Comparison of ENCODE assay signal across 8 cellular contexts in the genomic region with DNA sequence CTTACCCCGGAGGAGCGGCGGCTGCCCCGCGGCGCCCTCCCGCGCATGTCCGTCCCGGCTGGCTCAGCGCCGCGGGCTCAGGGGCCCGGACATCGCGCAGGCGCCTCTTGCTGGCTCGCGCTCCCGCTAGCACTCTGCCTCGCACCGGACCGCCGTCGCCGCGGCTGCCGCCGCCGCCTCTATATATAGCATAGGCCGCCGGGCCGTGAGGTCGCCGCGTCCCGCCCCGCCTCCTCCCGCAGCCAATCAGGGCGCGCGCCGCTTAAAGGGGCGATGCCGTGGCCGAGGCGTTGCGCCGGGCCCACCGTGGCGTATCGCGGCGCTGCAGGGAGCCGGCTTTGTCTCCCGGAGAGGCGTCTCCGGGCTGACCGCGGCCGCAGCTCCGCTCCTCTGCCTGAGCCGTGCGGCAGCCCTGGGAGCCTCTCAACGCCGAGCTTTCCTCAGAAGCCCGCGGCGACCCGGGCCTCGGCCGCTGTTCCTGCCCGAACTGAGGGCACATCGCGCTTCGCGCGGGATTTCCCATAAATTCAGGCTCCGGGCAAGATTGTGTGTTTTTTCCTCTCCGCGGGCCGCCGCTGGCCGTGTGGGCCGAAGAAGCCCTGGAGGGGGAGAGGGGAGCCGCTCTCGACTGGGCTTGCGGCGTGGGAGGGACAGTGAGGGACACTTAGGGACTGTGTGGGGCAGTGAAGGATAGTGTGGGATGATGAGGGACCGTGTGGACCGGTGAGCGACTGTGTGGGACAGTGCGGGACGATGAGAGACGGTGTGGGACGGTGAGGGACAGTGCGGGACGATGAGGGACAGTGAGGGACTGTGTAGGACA. TPM values are rescaled to one million over a fixed set of nuclear protein-coding genes. Genes with fewer than 3 reads are reported as not detected.
DNase-seq lines count a peak whose midpoint lies in the region; ATAC-seq and TF ChIP-seq lines count a peak whose summit lies in the region.

A gene with protein sequence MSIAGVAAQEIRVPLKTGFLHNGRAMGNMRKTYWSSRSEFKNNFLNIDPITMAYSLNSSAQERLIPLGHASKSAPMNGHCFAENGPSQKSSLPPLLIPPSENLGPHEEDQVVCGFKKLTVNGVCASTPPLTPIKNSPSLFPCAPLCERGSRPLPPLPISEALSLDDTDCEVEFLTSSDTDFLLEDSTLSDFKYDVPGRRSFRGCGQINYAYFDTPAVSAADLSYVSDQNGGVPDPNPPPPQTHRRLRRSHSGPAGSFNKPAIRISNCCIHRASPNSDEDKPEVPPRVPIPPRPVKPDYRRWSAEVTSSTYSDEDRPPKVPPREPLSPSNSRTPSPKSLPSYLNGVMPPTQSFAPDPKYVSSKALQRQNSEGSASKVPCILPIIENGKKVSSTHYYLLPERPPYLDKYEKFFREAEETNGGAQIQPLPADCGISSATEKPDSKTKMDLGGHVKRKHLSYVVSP (minus strand): TSS at position 157 of the 823 bp plus-strand sequence. CDS start 10,690 bp downstream, outside the sequence.

- H3K9me3 Mint-ChIP-seq in CD4-positive, alpha-beta T cell = no peaks in the 10 kb centered on the region
- peaks cover 0 to 2% (median 0%) of the 10 kb centered on the region in 11 donors for H3K9me3 Mint-ChIP-seq in naive thymus-derived CD4-positive, alpha-beta T cell
- no peaks in the 10 kb centered on the region for H3K9me3 Mint-ChIP-seq in stimulated activated effector memory CD8-positive, alpha-beta T cell treated with anti-CD3 and anti-CD28 coated beads, Interleukin-12 subunit alpha, Interleukin-12 subunit beta, amount 100 ng/mL, for 72 hours

- peak; percentile 67 to 89 (median 81) for DNase-seq in CD4-positive, alpha-beta T cell
- DNase-seq in HUDEP-2 (lab: John Stamatoyannopoulos, UW; ENCODE audit: unreplicated experiment in 76 of 76) (peak in 73 of 76 experiments; percentile 28 to 93 (median 84)), Peyer's patch (peak; percentile 87 to 97 (median 97)), fibroblast of mammary gland (ENCODE audit: low read depth) (peak; percentile 89)
- DNase-seq in activated effector memory CD4-positive, alpha-beta T cell treated with Interleukin-2 at 50 U/mL for 16 hours = peak; percentile 81
- peak; percentile 70 to 92 (median 77) for DNase-seq in naive thymus-derived CD4-positive, alpha-beta T cell
- peak; percentile 91 to 94 for DNase-seq in stimulated activated effector memory CD8-positive, alpha-beta T cell treated with anti-CD3 and anti-CD28 coated beads, Interleukin-12 subunit alpha, Interleukin-12 subunit beta, amount 100 ng/mL, for 72 hours (ENCODE audit: low spot score in 2 of 2)

- H3K27ac Mint-ChIP-seq in CD4-positive, alpha-beta T cell = peak within 1 kb of the TSS; percentile 48
- peak within 1 kb of the TSS; percentile 16 to 89 (median 65) for H3K27ac Mint-ChIP-seq in naive thymus-derived CD4-positive, alpha-beta T cell
- peak within 1 kb of the TSS; percentile 74 for H3K27ac Mint-ChIP-seq in stimulated activated effector memory CD8-positive, alpha-beta T cell treated with anti-CD3 and anti-CD28 coated beads, Interleukin-12 subunit alpha, Interleukin-12 subunit beta, amount 100 ng/mL, for 72 hours

- POLR2A ChIA-PET in CD4-positive, alpha-beta T cell (lab: Charles Lee) = interaction anchor here (0.9 kb wide), 1 partner anchor 12 kb away, joined by 3 read pairs; no protein-coding TSS in a partner anchor
- POLR2A ChIA-PET in naive thymus-derived CD4-positive, alpha-beta T cell (lab: Charles Lee) = no interaction called here

- H3K4me3 ChIP-seq in Peyer's patch (peak within 1 kb of the TSS; percentile 86 to 97 (median 94)), fibroblast of mammary gland (ENCODE audit: control insufficient read depth, low read depth, low read length) (peak within 1 kb of the TSS; percentile 96)
- H3K4me3 ChIP-seq in naive thymus-derived CD4-positive, alpha-beta T cell (ENCODE audit: low read length) = peak within 1 kb of the TSS; percentile 36

- peaks cover 30% of the 10 kb centered on the region for H3K27me3 Mint-ChIP-seq in CD4-positive, alpha-beta T cell
- peaks cover 7 to 73% (median 23%) of the 10 kb centered on the region in 5 donors for H3K27me3 Mint-ChIP-seq in naive thymus-derived CD4-positive, alpha-beta T cell

- no peaks in the 10 kb centered on the region for H3K36me3 Mint-ChIP-seq in CD4-positive, alpha-beta T cell (ENCODE audit: low read depth)
- H3K36me3 Mint-ChIP-seq in naive thymus-derived CD4-positive, alpha-beta T cell = peaks cover 0 to 5% (median 0%) of the 10 kb centered on the region in 5 donors
- H3K36me3 Mint-ChIP-seq in stimulated activated effector memory CD8-positive, alpha-beta T cell treated with anti-CD3 and anti-CD28 coated beads, Interleukin-12 subunit alpha, Interleukin-12 subunit beta, amount 100 ng/mL, for 72 hours = peaks cover 5% of the 10 kb centered on the region

- no peaks in the 10 kb centered on the region for H3K9me3 ChIP-seq in CD4-positive, alpha-beta T cell (ENCODE audit: control insufficient read depth, low read length)
- no peaks in the 10 kb centered on the region for H3K9me3 ChIP-seq in Peyer's patch
- H3K9me3 ChIP-seq in naive thymus-derived CD4-positive, alpha-beta T cell (ENCODE audit: control insufficient read depth in 2 of 3, low read length in 3 of 3) = no peaks in the 10 kb centered on the region

- ATAC-seq in CD4-positive, alpha-beta T cell (ENCODE audit: poor library complexity) = peak; percentile 88
- peak; percentile 53 for ATAC-seq in GM19468 (IDR thresholded peaks at IDR 0.05; ENCODE audit: extremely low read depth, unreplicated experiment)
- peak; percentile 97 for ATAC-seq in naive thymus-derived CD4-positive, alpha-beta T cell
- peak; percentile 98 for ATAC-seq in stimulated activated effector memory CD8-positive, alpha-beta T cell treated with anti-CD3 and anti-CD28 coated beads, Interleukin-12 subunit alpha, Interleukin-12 subunit beta, amount 100 ng/mL, for 72 hours

- no peak for TF ChIP-seq CTCF in CD4-positive, alpha-beta T cell (IDR thresholded peaks at IDR 0.05)
- TF ChIP-seq CTCF in Peyer's patch (IDR thresholded peaks at IDR 0.05) (no peak), fibroblast of mammary gland (conservative IDR thresholded peaks at IDR 0.05; ENCODE audit: control insufficient read depth, insufficient read depth, low read depth, low read length) (no peak)

- intact Hi-C loops in CD4-positive, alpha-beta T cell (cut with DNase I, micrococcal nuclease) = loop anchor here in 1 of 2 experiments (1.0 to 2.0 kb wide), 2 partner anchors 66 to 292 kb away; partner anchors contain the start of genes PARK7 and SLC45A1
- intact Hi-C loops in naive thymus-derived CD4-positive, alpha-beta T cell (cut with micrococcal nuclease) = loop anchor here (1.0 to 10.0 kb wide), 9 partner anchors 11 to 828 kb away; partner anchors contain the start of genes SLC45A1 (in 2 of the 2) and PARK7 (in 1 of the 2)

- H3K4me1 Mint-ChIP-seq in CD4-positive, alpha-beta T cell (ENCODE audit: low read depth) = peaks cover 13% of the 10 kb centered on the region
- peaks cover 7 to 12% (median 10%) of the 10 kb centered on the region in 7 donors for H3K4me1 Mint-ChIP-seq in naive thymus-derived CD4-positive, alpha-beta T cell
- H3K4me1 Mint-ChIP-seq in stimulated activated effector memory CD8-positive, alpha-beta T cell treated with anti-CD3 and anti-CD28 coated beads, Interleukin-12 subunit alpha, Interleukin-12 subunit beta, amount 100 ng/mL, for 72 hours = peaks cover 15% of the 10 kb centered on the region

- H3K27me3 ChIP-seq in CD4-positive, alpha-beta T cell (ENCODE audit: control insufficient read depth, insufficient read depth, low read length) = peaks cover 14% of the 10 kb centered on the region
- H3K27me3 ChIP-seq in Peyer's patch = no peaks in the 10 kb centered on the region
- peaks cover 0 to 7% of the 10 kb centered on the region in 2 donors for H3K27me3 ChIP-seq in naive thymus-derived CD4-positive, alpha-beta T cell (ENCODE audit: control insufficient read depth in 2 of 2, insufficient read depth in 2 of 2, low read length in 2 of 2)

- H3K4me3 Mint-ChIP-seq in CD4-positive, alpha-beta T cell = peak within 1 kb of the TSS; percentile 92
- peak within 1 kb of the TSS; percentile 78 to 96 (median 88) for H3K4me3 Mint-ChIP-seq in naive thymus-derived CD4-positive, alpha-beta T cell
- H3K4me3 Mint-ChIP-seq in stimulated activated effector memory CD8-positive, alpha-beta T cell treated with anti-CD3 and anti-CD28 coated beads, Interleukin-12 subunit alpha, Interleukin-12 subunit beta, amount 100 ng/mL, for 72 hours = peak within 1 kb of the TSS; percentile 88

- CTCF ChIA-PET in CD4-positive, alpha-beta T cell (lab: Charles Lee) = no interaction called here
- CTCF ChIA-PET in naive thymus-derived CD4-positive, alpha-beta T cell (lab: Charles Lee) = no interaction called here

- H3K27ac ChIP-seq in CD4-positive, alpha-beta T cell (ENCODE audit: low read depth, low read length) = no peak within 1 kb of the TSS
- H3K27ac ChIP-seq in Peyer's patch = peak within 1 kb of the TSS; percentile 76 to 95 (median 90)
- H3K27ac ChIP-seq in naive thymus-derived CD4-positive, alpha-beta T cell (ENCODE audit: low read depth, low read length) = peak within 1 kb of the TSS; percentile 49

- H3K4me1 ChIP-seq in Peyer's patch = peaks cover 0 to 31% (median 11%) of the 10 kb centered on the region in 4 donors
- H3K4me1 ChIP-seq in naive thymus-derived CD4-positive, alpha-beta T cell (ENCODE audit: control insufficient read depth in 2 of 2, insufficient read depth in 2 of 2, low read length in 2 of 2) = peaks cover 6 to 11% of the 10 kb centered on the region in 2 donors

- peak; percentile 99 to 100 for TF ChIP-seq POLR2A in Peyer's patch (IDR thresholded peaks at IDR 0.05)

- no peaks in the 10 kb centered on the region for H3K36me3 ChIP-seq in Peyer's patch
- H3K36me3 ChIP-seq in naive thymus-derived CD4-positive, alpha-beta T cell (ENCODE audit: control insufficient read depth in 2 of 3, insufficient read depth in 3 of 3, low read length in 3 of 3) = no peaks in the 10 kb centered on the region

RNA-seq across cellular contexts. Expression of the gene that starts here (rescaled TPM):
- total RNA-seq in CD4-positive, alpha-beta T cell = 1 to 10 TPM; 3.6 TPM
- 10 to 100 TPM; 26.4 to 96.8 (median 61.2) TPM for total RNA-seq in Peyer's patch
- total RNA-seq in naive thymus-derived CD4-positive, alpha-beta T cell = 1 to 10 TPM in 2 of 5 experiments, under 1 TPM in 3; 0.36 to 1.7 (median 0.98) TPM
- under 1 TPM; 0.18 to 0.56 TPM for polyA plus RNA-seq in naive thymus-derived CD4-positive, alpha-beta T cell

Comparison
In these comparisons a context has a peak if more than half of its experiments do, and no peak if none do; other contexts are left out.
1. RNA of the gene that starts here (total RNA-seq): 26.4 to 96.8 TPM in Peyer's patch; 3.6 TPM in CD4-positive, alpha-beta T cell and 0.36 to 1.7 TPM in naive thymus-derived CD4-positive, alpha-beta T cell; every median in the first group is over 4 times any median in the second.
2. H3K4me3 ChIP-seq: peak in every context shown above with its lines; median percentile 96 in fibroblast of mammary gland; 94 in Peyer's patch; 36 in naive thymus-derived CD4-positive, alpha-beta T cell.
3. Peak in every context shown above with its lines, with median percentiles within 50 percentile points of each other: ATAC-seq, DNase-seq, H3K27ac Mint-ChIP-seq and H3K4me3 Mint-ChIP-seq.